Comparison of ENCODE assay signal across 3 cellular contexts in the genomic region with DNA sequence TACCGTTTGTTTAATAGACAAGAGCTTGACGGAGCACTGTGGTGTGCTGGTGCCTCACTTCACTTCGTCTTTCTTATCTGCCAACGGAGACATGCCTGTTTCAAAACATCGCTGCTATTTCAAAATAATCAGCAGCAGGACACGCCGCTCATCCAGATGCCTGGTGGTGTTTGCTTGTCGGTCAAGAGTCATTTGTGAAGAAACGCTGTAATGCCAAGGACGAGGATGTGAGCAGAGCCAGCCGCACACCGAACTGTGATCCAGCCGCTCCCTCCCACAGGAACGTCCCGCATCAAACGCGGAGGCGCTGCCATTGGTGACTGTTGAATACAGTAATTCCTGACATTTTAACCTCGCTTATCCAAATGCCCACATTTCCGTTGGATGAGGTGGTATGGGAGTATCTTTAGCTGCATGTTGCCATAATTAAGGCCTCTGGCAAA.
TF ChIP-seq lines count a peak whose summit lies in the region.

No MANE protein-coding gene starts in this region.

TF ChIP-seq in A549, 52 proteins besides CTCF, POLR2A, EP300 and RAD21:
- TF ChIP-seq, protein P1, sequence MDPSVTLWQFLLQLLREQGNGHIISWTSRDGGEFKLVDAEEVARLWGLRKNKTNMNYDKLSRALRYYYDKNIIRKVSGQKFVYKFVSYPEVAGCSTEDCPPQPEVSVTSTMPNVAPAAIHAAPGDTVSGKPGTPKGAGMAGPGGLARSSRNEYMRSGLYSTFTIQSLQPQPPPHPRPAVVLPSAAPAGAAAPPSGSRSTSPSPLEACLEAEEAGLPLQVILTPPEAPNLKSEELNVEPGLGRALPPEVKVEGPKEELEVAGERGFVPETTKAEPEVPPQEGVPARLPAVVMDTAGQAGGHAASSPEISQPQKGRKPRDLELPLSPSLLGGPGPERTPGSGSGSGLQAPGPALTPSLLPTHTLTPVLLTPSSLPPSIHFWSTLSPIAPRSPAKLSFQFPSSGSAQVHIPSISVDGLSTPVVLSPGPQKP (IDR thresholded peaks at IDR 0.05; ENCODE audit: low read depth, low read length), result no peak
- TF ChIP-seq HOXA7 (CRISPR knock-in tag; IDR thresholded peaks at IDR 0.05) (no peak), POLR2AphosphoS2 (conservative IDR thresholded peaks at IDR 0.05; ENCODE audit: low read length) (no peak), SMC3 (IDR thresholded peaks at IDR 0.05) (no peak), HOXB13 (CRISPR knock-in tag; IDR thresholded peaks at IDR 0.05; ENCODE audit: low read depth) (no peak), CBX8 (IDR thresholded peaks at IDR 0.05) (no peak)
- TF ChIP-seq, protein P2, sequence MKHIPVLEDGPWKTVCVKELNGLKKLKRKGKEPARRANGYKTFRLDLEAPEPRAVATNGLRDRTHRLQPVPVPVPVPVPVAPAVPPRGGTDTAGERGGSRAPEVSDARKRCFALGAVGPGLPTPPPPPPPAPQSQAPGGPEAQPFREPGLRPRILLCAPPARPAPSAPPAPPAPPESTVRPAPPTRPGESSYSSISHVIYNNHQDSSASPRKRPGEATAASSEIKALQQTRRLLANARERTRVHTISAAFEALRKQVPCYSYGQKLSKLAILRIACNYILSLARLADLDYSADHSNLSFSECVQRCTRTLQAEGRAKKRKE (CRISPR knock-in tag; IDR thresholded peaks at IDR 0.05; ENCODE audit: low read depth), result no peak
- TF ChIP-seq, protein P3, sequence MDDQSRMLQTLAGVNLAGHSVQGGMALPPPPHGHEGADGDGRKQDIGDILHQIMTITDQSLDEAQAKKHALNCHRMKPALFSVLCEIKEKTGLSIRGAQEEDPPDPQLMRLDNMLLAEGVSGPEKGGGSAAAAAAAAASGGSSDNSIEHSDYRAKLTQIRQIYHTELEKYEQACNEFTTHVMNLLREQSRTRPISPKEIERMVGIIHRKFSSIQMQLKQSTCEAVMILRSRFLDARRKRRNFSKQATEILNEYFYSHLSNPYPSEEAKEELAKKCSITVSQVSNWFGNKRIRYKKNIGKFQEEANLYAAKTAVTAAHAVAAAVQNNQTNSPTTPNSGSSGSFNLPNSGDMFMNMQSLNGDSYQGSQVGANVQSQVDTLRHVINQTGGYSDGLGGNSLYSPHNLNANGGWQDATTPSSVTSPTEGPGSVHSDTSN (IDR thresholded peaks at IDR 0.05), result no peak

TF ChIP-seq in GM23338, 12 proteins besides CTCF, POLR2A, EP300 and RAD21 (continues in another document):
- TF ChIP-seq NANOG (IDR thresholded peaks at IDR 0.05; ENCODE audit: borderline replicate concordance) (no peak), POLR2AphosphoS5 (IDR thresholded peaks at IDR 0.05; ENCODE audit: low read depth) (no peak), ZNF331 (CRISPR knock-in tag; IDR thresholded peaks at IDR 0.05; ENCODE audit: low read depth) (no peak), EZH2 (IDR thresholded peaks at IDR 0.05; ENCODE audit: low read depth, unreplicated experiment) (no peak), JUNB (IDR thresholded peaks at IDR 0.05; ENCODE audit: unreplicated experiment) (no peak), STAT1 (IDR thresholded peaks at IDR 0.05; ENCODE audit: unreplicated experiment) (no peak), CREB1 (CRISPR knock-in tag; IDR thresholded peaks at IDR 0.05; ENCODE audit: low read depth) (no peak), EZH2phosphoT487 (IDR thresholded peaks at IDR 0.05; ENCODE audit: unreplicated experiment) (no peak), ZNF114 (CRISPR knock-in tag; IDR thresholded peaks at IDR 0.05) (no peak)
- TF ChIP-seq, protein P4, sequence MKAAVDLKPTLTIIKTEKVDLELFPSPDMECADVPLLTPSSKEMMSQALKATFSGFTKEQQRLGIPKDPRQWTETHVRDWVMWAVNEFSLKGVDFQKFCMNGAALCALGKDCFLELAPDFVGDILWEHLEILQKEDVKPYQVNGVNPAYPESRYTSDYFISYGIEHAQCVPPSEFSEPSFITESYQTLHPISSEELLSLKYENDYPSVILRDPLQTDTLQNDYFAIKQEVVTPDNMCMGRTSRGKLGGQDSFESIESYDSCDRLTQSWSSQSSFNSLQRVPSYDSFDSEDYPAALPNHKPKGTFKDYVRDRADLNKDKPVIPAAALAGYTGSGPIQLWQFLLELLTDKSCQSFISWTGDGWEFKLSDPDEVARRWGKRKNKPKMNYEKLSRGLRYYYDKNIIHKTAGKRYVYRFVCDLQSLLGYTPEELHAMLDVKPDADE (IDR thresholded peaks at IDR 0.05), result no peak
- TF ChIP-seq, protein P5, sequence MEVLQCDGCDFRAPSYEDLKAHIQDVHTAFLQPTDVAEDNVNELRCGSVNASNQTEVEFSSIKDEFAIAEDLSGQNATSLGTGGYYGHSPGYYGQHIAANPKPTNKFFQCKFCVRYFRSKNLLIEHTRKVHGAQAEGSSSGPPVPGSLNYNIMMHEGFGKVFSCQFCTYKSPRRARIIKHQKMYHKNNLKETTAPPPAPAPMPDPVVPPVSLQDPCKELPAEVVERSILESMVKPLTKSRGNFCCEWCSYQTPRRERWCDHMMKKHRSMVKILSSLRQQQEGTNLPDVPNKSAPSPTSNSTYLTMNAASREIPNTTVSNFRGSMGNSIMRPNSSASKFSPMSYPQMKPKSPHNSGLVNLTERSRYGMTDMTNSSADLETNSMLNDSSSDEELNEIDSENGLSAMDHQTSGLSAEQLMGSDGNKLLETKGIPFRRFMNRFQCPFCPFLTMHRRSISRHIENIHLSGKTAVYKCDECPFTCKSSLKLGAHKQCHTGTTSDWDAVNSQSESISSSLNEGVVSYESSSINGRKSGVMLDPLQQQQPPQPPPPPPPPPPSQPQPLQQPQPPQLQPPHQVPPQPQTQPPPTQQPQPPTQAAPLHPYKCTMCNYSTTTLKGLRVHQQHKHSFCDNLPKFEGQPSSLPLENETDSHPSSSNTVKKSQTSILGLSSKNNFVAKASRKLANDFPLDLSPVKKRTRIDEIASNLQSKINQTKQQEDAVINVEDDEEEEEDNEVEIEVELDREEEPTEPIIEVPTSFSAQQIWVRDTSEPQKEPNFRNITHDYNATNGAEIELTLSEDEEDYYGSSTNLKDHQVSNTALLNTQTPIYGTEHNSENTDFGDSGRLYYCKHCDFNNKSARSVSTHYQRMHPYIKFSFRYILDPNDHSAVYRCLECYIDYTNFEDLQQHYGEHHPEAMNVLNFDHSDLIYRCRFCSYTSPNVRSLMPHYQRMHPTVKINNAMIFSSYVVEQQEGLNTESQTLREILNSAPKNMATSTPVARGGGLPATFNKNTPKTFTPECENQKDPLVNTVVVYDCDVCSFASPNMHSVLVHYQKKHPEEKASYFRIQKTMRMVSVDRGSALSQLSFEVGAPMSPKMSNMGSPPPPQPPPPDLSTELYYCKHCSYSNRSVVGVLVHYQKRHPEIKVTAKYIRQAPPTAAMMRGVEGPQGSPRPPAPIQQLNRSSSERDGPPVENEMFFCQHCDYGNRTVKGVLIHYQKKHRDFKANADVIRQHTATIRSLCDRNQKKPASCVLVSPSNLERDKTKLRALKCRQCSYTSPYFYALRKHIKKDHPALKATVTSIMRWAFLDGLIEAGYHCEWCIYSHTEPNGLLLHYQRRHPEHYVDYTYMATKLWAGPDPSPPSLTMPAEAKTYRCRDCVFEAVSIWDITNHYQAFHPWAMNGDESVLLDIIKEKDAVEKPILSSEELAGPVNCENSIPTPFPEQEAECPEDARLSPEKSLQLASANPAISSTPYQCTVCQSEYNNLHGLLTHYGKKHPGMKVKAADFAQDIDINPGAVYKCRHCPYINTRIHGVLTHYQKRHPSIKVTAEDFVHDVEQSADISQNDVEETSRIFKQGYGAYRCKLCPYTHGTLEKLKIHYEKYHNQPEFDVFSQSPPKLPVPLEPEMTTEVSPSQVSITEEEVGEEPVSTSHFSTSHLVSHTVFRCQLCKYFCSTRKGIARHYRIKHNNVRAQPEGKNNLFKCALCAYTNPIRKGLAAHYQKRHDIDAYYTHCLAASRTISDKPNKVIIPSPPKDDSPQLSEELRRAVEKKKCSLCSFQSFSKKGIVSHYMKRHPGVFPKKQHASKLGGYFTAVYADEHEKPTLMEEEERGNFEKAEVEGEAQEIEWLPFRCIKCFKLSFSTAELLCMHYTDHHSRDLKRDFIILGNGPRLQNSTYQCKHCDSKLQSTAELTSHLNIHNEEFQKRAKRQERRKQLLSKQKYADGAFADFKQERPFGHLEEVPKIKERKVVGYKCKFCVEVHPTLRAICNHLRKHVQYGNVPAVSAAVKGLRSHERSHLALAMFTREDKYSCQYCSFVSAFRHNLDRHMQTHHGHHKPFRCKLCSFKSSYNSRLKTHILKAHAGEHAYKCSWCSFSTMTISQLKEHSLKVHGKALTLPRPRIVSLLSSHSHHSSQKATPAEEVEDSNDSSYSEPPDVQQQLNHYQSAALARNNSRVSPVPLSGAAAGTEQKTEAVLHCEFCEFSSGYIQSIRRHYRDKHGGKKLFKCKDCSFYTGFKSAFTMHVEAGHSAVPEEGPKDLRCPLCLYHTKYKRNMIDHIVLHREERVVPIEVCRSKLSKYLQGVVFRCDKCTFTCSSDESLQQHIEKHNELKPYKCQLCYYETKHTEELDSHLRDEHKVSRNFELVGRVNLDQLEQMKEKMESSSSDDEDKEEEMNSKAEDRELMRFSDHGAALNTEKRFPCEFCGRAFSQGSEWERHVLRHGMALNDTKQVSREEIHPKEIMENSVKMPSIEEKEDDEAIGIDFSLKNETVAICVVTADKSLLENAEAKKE (CRISPR knock-in tag; IDR thresholded peaks at IDR 0.05), result no peak

TF ChIP-seq in SK-N-SH, 30 proteins besides CTCF, POLR2A, EP300 and RAD21:
- TF ChIP-seq, protein P6, sequence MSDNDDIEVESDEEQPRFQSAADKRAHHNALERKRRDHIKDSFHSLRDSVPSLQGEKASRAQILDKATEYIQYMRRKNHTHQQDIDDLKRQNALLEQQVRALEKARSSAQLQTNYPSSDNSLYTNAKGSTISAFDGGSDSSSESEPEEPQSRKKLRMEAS (IDR thresholded peaks at IDR 0.05; ENCODE audit: low read depth), result 0 out of 2 replicates have a peak, but pooled peaks have one; percentile 5
- TF ChIP-seq JUND (IDR thresholded peaks at IDR 0.05), result no peak
